Comparison of ENCODE assay signal across 10 cellular contexts in the genomic region with DNA sequence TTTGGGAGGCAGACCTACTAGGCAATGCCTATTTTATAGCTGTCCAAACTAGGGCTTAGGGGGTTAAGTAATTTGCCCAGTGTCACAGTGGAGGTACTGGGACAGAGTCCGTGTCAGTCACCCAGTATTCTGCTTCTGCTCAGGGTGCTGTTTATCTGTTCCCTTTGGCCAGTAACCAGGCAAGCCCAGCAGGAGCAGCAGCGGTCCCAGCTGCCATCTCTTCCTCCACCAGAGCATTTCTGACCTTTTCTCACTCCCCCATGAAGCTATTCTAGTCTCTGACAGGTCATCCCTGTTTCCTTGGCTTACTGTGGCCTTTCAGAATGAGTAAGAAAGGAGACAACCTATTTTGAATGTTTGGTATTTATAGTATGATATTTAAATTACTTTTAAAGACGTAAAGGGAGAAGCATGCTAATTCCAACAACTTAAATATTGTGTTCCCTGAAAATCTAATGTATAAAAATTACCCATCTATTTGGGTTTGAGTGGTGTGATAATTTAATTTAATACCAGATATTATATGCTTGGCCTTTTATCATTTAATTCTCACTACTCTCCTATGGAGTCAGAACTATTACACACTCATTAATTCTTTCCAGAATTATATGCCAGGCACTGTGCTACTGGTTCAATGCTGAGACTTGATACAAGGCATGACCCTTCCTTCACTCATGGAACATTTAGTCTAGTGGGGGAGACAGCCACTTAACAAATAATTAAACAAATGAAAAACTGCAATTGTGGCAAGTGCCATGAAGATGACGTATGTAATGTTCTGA.
DNase-seq lines count a peak whose midpoint lies in the region; ATAC-seq and TF ChIP-seq lines count a peak whose summit lies in the region.
"Had no signal": no experiment of that assay in that cellular context is flagged by ENCODE, and none has a peak within 500 bp of the region (broad histone marks: within the 10 kb centered on the region; RNA-seq: fewer than 3 reads in every experiment).

No MANE protein-coding gene starts in this region.

- H3K9ac ChIP-seq in neural progenitor cell, result no peak overlapping the region

- no peak overlapping the region for H3K27ac ChIP-seq in neural progenitor cell
- H3K27ac ChIP-seq: skin epidermis had no signal

- intact Hi-C loops in left ventricle myocardium superior (cut with micrococcal nuclease), result no loop called here

- H3K4me1 ChIP-seq in neural progenitor cell, result no peaks in the 10 kb centered on the region

- peaks cover 15% of the 10 kb centered on the region for H3K36me3 Mint-ChIP-seq in neural progenitor cell

- no peaks in the 10 kb centered on the region for H4K20me1 ChIP-seq in neural progenitor cell (ENCODE audit: low read depth)

- H3K36me3 ChIP-seq in neural progenitor cell, result no peaks in the 10 kb centered on the region

- H3K9me3 ChIP-seq in neural progenitor cell (ENCODE audit: low read depth), result peaks cover 4% of the 10 kb centered on the region

- no peaks in the 10 kb centered on the region for H3K9me3 Mint-ChIP-seq in neural progenitor cell
- H3K9me3 Mint-ChIP-seq: dendritic cell treated with granulocyte-macrophage colony-stimulating factor and Interleukin-4, amounts not matched to agents 40 ng/mL and 50 ng/mL, for 4 days had no signal

- no peak overlapping the region for H3K4me3 Mint-ChIP-seq in neural progenitor cell
- H3K4me3 Mint-ChIP-seq: dendritic cell treated with granulocyte-macrophage colony-stimulating factor and Interleukin-4, amounts not matched to agents 40 ng/mL and 50 ng/mL, for 4 days had no signal

- DNase-seq in left ventricle myocardium superior (peak; percentile 26), GDM1 (lab: John Stamatoyannopoulos, UW) (no peak), neural progenitor cell (ENCODE audit: low spot score) (no peak), LoVo (ENCODE audit: low spot score) (no peak), SK-N-DZ (ENCODE audit: low spot score) (no peak)

- no peak overlapping the region for H3K4me2 ChIP-seq in neural progenitor cell

- no peaks in the 10 kb centered on the region for H3K4me1 Mint-ChIP-seq in neural progenitor cell

- no peaks in the 10 kb centered on the region for H3K27me3 Mint-ChIP-seq in neural progenitor cell (ENCODE audit: insufficient read depth, low read depth)
- H3K27me3 Mint-ChIP-seq: dendritic cell treated with granulocyte-macrophage colony-stimulating factor and Interleukin-4, amounts not matched to agents 40 ng/mL and 50 ng/mL, for 4 days had no signal

- H3K79me2 ChIP-seq in neural progenitor cell (ENCODE audit: low read depth), result peaks cover 9% of the 10 kb centered on the region

- TF ChIP-seq CTCF in neural progenitor cell (IDR thresholded peaks at IDR 0.05), result no peak

- no peak overlapping the region for H3K27ac Mint-ChIP-seq in neural progenitor cell
- H3K27ac Mint-ChIP-seq: dendritic cell treated with granulocyte-macrophage colony-stimulating factor and Interleukin-4, amounts not matched to agents 40 ng/mL and 50 ng/mL, for 4 days had no signal

- H3K4me3 ChIP-seq in neural progenitor cell, result no peak overlapping the region
- H3K4me3 ChIP-seq: skin epidermis had no signal

- H3F3A ChIP-seq in neural progenitor cell (ENCODE audit: low read depth), result no peaks in the 10 kb centered on the region

- H2AFZ ChIP-seq in neural progenitor cell (replicated peaks), result no peak overlapping the region

- ATAC-seq in GM18502 (IDR thresholded peaks at IDR 0.05; ENCODE audit: poor library complexity, unreplicated experiment), result peak; percentile 93
- ATAC-seq in GM21367 (IDR thresholded peaks at IDR 0.05; ENCODE audit: unreplicated experiment), result peak; percentile 93
- peak; percentile 75 for ATAC-seq in HG03159 (IDR thresholded peaks at IDR 0.05; ENCODE audit: unreplicated experiment)
- ATAC-seq in left ventricle myocardium superior, result peak; percentile 94

- no peaks in the 10 kb centered on the region for H3K27me3 ChIP-seq in neural progenitor cell
